ENCODE assay signal across 10 cellular contexts in genomic region chr5:95727764-95728191, GRCh38. TPM values are rescaled to one million over a fixed set of nuclear protein-coding genes. Genes with fewer than 3 reads are reported as not detected.
A peak's percentile ranks its signal among the peaks of the same experiment; 100 is the strongest.
DNase-seq lines count a peak whose midpoint lies in the region; ATAC-seq and TF ChIP-seq lines count a peak whose summit lies in the region.
"Had no signal": no experiment of that assay in that cellular context is flagged by ENCODE, and none has a peak within 500 bp of the region (broad histone marks: within the 10 kb centered on the region; RNA-seq: fewer than 3 reads in every experiment).

No MANE protein-coding gene starts in this region.

- H3K4me3 Mint-ChIP-seq in mesothelial cell of epicardium = no peak overlapping the region
- H3K4me3 Mint-ChIP-seq in effector memory CD8-positive, alpha-beta T cell = no peak overlapping the region
- H3K4me3 Mint-ChIP-seq in immature natural killer cell = no peak overlapping the region
- H3K4me3 Mint-ChIP-seq in activated CD8-positive, alpha-beta T cell treated with anti-CD3 and anti-CD28 coated beads, Interleukin-2, amount 10 ng/mL, durations not matched to agents 7 days and 5 days = no peak overlapping the region

- peak; percentile 86 for DNase-seq in NCI-H748 (lab: John Stamatoyannopoulos, UW; ENCODE audit: unreplicated experiment)
- DNase-seq in mesothelial cell of epicardium (ENCODE audit: low spot score in 2 of 2, unreplicated experiment in 2 of 2) = no peak
- DNase-seq in effector memory CD8-positive, alpha-beta T cell = no peak
- DNase-seq in immature natural killer cell = no peak
- no peak for DNase-seq in activated CD8-positive, alpha-beta T cell treated with anti-CD3 and anti-CD28 coated beads, Interleukin-2, amount 10 ng/mL, durations not matched to agents 7 days and 5 days
- DNase-seq: activated naive CD4-positive, alpha-beta T cell treated with Interleukin-2 at 50 U/mL for 16 hours; NCI-H526 had no signal

- H3K36me3 Mint-ChIP-seq in mesothelial cell of epicardium (no peaks in the 10 kb centered on the region), immature natural killer cell (no peaks in the 10 kb centered on the region)
- no peaks in the 10 kb centered on the region for H3K36me3 Mint-ChIP-seq in effector memory CD8-positive, alpha-beta T cell (ENCODE audit: insufficient read depth)
- no peaks in the 10 kb centered on the region for H3K36me3 Mint-ChIP-seq in activated CD8-positive, alpha-beta T cell treated with anti-CD3 and anti-CD28 coated beads, Interleukin-2, amount 10 ng/mL, durations not matched to agents 7 days and 5 days (ENCODE audit: low read depth)

- H3K4me1 Mint-ChIP-seq in mesothelial cell of epicardium (peaks cover 82% of the 10 kb centered on the region), immature natural killer cell (peaks cover 39 to 59% of the 10 kb centered on the region in 2 donors)
- H3K4me1 Mint-ChIP-seq in effector memory CD8-positive, alpha-beta T cell (ENCODE audit: low read depth in 2 of 2) = peaks cover 12 to 14% of the 10 kb centered on the region in 2 donors
- H3K4me1 Mint-ChIP-seq in activated CD8-positive, alpha-beta T cell treated with anti-CD3 and anti-CD28 coated beads, Interleukin-2, amount 10 ng/mL, durations not matched to agents 7 days and 5 days (ENCODE audit: low read depth) = peaks cover 24% of the 10 kb centered on the region

- H3K9me3 Mint-ChIP-seq in mesothelial cell of epicardium = no peaks in the 10 kb centered on the region
- no peaks in the 10 kb centered on the region for H3K9me3 Mint-ChIP-seq in effector memory CD8-positive, alpha-beta T cell
- H3K9me3 Mint-ChIP-seq in immature natural killer cell = no peaks in the 10 kb centered on the region
- H3K9me3 Mint-ChIP-seq in activated CD8-positive, alpha-beta T cell treated with anti-CD3 and anti-CD28 coated beads, Interleukin-2, amount 10 ng/mL, durations not matched to agents 7 days and 5 days (ENCODE audit: insufficient read depth) = no peaks in the 10 kb centered on the region

- POLR2A ChIA-PET in activated CD8-positive, alpha-beta T cell treated with anti-CD3 and anti-CD28 coated beads, Interleukin-2, amount 10 ng/mL, durations not matched to agents 7 days and 5 days (lab: Charles Lee) = no interaction called here

- ATAC-seq in GM18499 (IDR thresholded peaks at IDR 0.05; ENCODE audit: insufficient read depth, unreplicated experiment) = peak; percentile 42
- ATAC-seq in HG02840 (IDR thresholded peaks at IDR 0.05; ENCODE audit: low FRiP score, unreplicated experiment) = peak; percentile 41
- ATAC-seq in effector memory CD8-positive, alpha-beta T cell (replicated peaks) = no peak
- ATAC-seq in GM19328 (IDR thresholded peaks at IDR 0.05; ENCODE audit: unreplicated experiment) = no peak
- ATAC-seq in activated CD8-positive, alpha-beta T cell treated with anti-CD3 and anti-CD28 coated beads, Interleukin-2, amount 10 ng/mL, durations not matched to agents 7 days and 5 days = no peak

- peak overlapping the region; percentile 90 for H3K27ac Mint-ChIP-seq in mesothelial cell of epicardium
- no peak overlapping the region for H3K27ac Mint-ChIP-seq in effector memory CD8-positive, alpha-beta T cell
- no peak overlapping the region for H3K27ac Mint-ChIP-seq in immature natural killer cell
- H3K27ac Mint-ChIP-seq in activated CD8-positive, alpha-beta T cell treated with anti-CD3 and anti-CD28 coated beads, Interleukin-2, amount 10 ng/mL, durations not matched to agents 7 days and 5 days = no peak overlapping the region

- CTCF ChIA-PET in activated CD8-positive, alpha-beta T cell treated with anti-CD3 and anti-CD28 coated beads, Interleukin-2, amount 10 ng/mL, durations not matched to agents 7 days and 5 days (lab: Charles Lee) = interaction anchor here (1.2 kb wide), 1 partner anchor 53 kb away, joined by 3 read pairs; no protein-coding TSS in a partner anchor

- no peaks in the 10 kb centered on the region for H3K27me3 Mint-ChIP-seq in mesothelial cell of epicardium (ENCODE audit: low read depth)
- H3K27me3 Mint-ChIP-seq in effector memory CD8-positive, alpha-beta T cell = peaks cover 23 to 28% of the 10 kb centered on the region in 2 donors
- peaks cover 0 to 12% (median 2%) of the 10 kb centered on the region in 3 donors for H3K27me3 Mint-ChIP-seq in immature natural killer cell (ENCODE audit: low read depth in 3 of 3)
- H3K27me3 Mint-ChIP-seq in activated CD8-positive, alpha-beta T cell treated with anti-CD3 and anti-CD28 coated beads, Interleukin-2, amount 10 ng/mL, durations not matched to agents 7 days and 5 days (ENCODE audit: low read depth) = peaks cover 33% of the 10 kb centered on the region

- TF ChIP-seq CTCF in mesothelial cell of epicardium (IDR thresholded peaks at IDR 0.05; ENCODE audit: unreplicated experiment) = no peak

RNA-seq across cellular contexts. Expression of gene RHOBTB3, which starts 3.4 kb away (rescaled TPM):
- total RNA-seq in mesothelial cell of epicardium = 146 to 154 TPM (median 153 TPM) in 3 replicates
- polyA plus RNA-seq in immature natural killer cell = 10 to 100 TPM; 22.9 to 44.6 (median 25.7) TPM
- total RNA-seq in activated CD8-positive, alpha-beta T cell treated with anti-CD3 and anti-CD28 coated beads, Interleukin-2, amount 10 ng/mL, durations not matched to agents 7 days and 5 days = under 1 TPM; 0.21 to 0.32 TPM

RNA-seq across cellular contexts. Expression of gene SPATA9, which starts 45.0 kb away (rescaled TPM):
- total RNA-seq in mesothelial cell of epicardium = 0.74 to 1.3 TPM (median 0.95 TPM) in 3 replicates
- polyA plus RNA-seq in immature natural killer cell = 1 to 10 TPM in 2 of 3 donors, not detected in 1; 1.4 to 1.6 TPM
- not detected for total RNA-seq in activated CD8-positive, alpha-beta T cell treated with anti-CD3 and anti-CD28 coated beads, Interleukin-2, amount 10 ng/mL, durations not matched to agents 7 days and 5 days

Comparison
In these comparisons a context has a peak if more than half of its experiments do, and no peak if none do; other contexts are left out.
1. ATAC-seq: peak in GM18499 (single experiment) and HG02840 (single experiment); none in effector memory CD8-positive, alpha-beta T cell (single experiment), GM19328 (single experiment) and activated CD8-positive, alpha-beta T cell treated with anti-CD3 and anti-CD28 coated beads, Interleukin-2, amount 10 ng/mL, durations not matched to agents 7 days and 5 days (single experiment).
2. RNA of gene RHOBTB3, which starts 3.4 kb away (total RNA-seq): 146 to 154 TPM in mesothelial cell of epicardium; 0.21 to 0.32 TPM in activated CD8-positive, alpha-beta T cell treated with anti-CD3 and anti-CD28 coated beads, Interleukin-2, amount 10 ng/mL, durations not matched to agents 7 days and 5 days; every median in the first group is over 100 times any median in the second.